14 cellular contexts compared by ENCODE assay signal in genomic region chr1:182611787-182612186, GRCh38. TPM values are rescaled to one million over a fixed set of nuclear protein-coding genes. Genes with fewer than 3 reads are reported as not detected.
DNase-seq lines count a peak whose midpoint lies in the region; ATAC-seq, FAIRE-seq and TF ChIP-seq lines count a peak whose summit lies in the region.
"Had no signal": no experiment of that assay in that cellular context is flagged by ENCODE, and none has a peak within 500 bp of the region (broad histone marks: within the 10 kb centered on the region; RNA-seq: fewer than 3 reads in every experiment).

No MANE protein-coding gene starts in this region.

- no peak for TF ChIP-seq CTCF in K562 (IDR thresholded peaks at IDR 0.05 in 2 of 3, conservative IDR thresholded peaks at IDR 0.05 in 1 of 3; ENCODE audit: insufficient read depth in 2 of 3, low read depth in 1 of 3, low read length in 3 of 3)

- H3K4me1 ChIP-seq in BLaER1 treated with 17β-estradiol and CSF1 and Interleukin-3, amounts not matched to agents 10 nM and 100 nM: peaks cover 76 to 90% (median 85%) of the 10 kb centered on the region in 10 experiments
- peaks cover 9 to 15% of the 10 kb centered on the region in 2 experiments; a peak in 4 of 5 replicates for H3K4me1 ChIP-seq in K562 (replicated peaks in 1 of 2; ENCODE audit: control insufficient read depth in 2 of 2, insufficient read depth in 2 of 2, low read length in 2 of 2)

- CTCF ChIA-PET in K562 (lab: Yijun Ruan, JAX; ENCODE audit: low intra/inter-chr PET ratio): no interaction called here

- no peaks in the 10 kb centered on the region for H3K79me2 ChIP-seq in K562 (ENCODE audit: control insufficient read depth, insufficient read depth, low read length)

- no peak overlapping the region for H3K9ac ChIP-seq in BLaER1 treated with 17β-estradiol and CSF1 and Interleukin-3, amounts not matched to agents 10 nM and 100 nM
- H3K9ac ChIP-seq in K562 (ENCODE audit: insufficient read depth in 1 of 2, low read depth in 2 of 2, low read length in 2 of 2): no peak overlapping the region

- no peak for TF ChIP-seq POLR2A in K562 (conservative IDR thresholded peaks at IDR 0.05)

- H2AFZ ChIP-seq in K562 (ENCODE audit: low read depth, low read length): no peak overlapping the region

- WGBS in K562 (ENCODE audit: insufficient coverage, low coverage, missing lambda C conversion rate): 7% methylated on average over 8 of the region's 8 CpGs

- no peak for TF ChIP-seq EP300 in K562 (IDR thresholded peaks at IDR 0.05; ENCODE audit: low read length)

- FAIRE-seq in K562 (lab: Jason Lieb, UNC): no peak
- FAIRE-seq: pancreas had no signal

- H3K36me3 ChIP-seq in BLaER1 treated with 17β-estradiol and CSF1 and Interleukin-3, amounts not matched to agents 10 nM and 100 nM: no peaks in the 10 kb centered on the region
- H3K36me3 ChIP-seq in K562 (ENCODE audit: control insufficient read depth, insufficient read depth, low read length): no peaks in the 10 kb centered on the region
- H3K36me3 ChIP-seq: pancreas, upper lobe of left lung had no signal

- TF ChIP-seq RAD21 in K562 (CRISPR knock-in tag; conservative IDR thresholded peaks at IDR 0.05 in 1 of 2, IDR thresholded peaks at IDR 0.05 in 1 of 2): no peak

- intact Hi-C loops in K562 (cut with micrococcal nuclease): no loop called here

- no TSS peak for BruUV-seq in K562 (replicated peaks; lab: Mats Ljungman, UMichigan)

- in situ Hi-C loops in K562 (cut with MboI): no loop called here

- H3K27me3 ChIP-seq in BLaER1 treated with 17β-estradiol and CSF1 and Interleukin-3, amounts not matched to agents 10 nM and 100 nM: no peaks in the 10 kb centered on the region
- peaks cover 48 to 73% of the 10 kb centered on the region in 2 experiments for H3K27me3 ChIP-seq in K562 (ENCODE audit: control insufficient read depth in 2 of 2, insufficient read depth in 2 of 2, low read length in 2 of 2)
- H3K27me3 ChIP-seq: body of pancreas, upper lobe of left lung had no signal

- peak; percentile 14; the same call in 2 of the 3 replicates for ATAC-seq in K562
- ATAC-seq: activated CD4-positive, alpha-beta T cell treated with anti-CD3 and anti-CD28 coated beads for 36 hours; body of pancreas had no signal

- H3K4me3 ChIP-seq in BLaER1 treated with 17β-estradiol and CSF1 and Interleukin-3, amounts not matched to agents 10 nM and 100 nM: no peak overlapping the region
- no peak overlapping the region for H3K4me3 ChIP-seq in K562
- H3K4me3 ChIP-seq: body of pancreas, pancreas, upper lobe of left lung had no signal

- no peaks in the 10 kb centered on the region for H3K9me1 ChIP-seq in K562 (ENCODE audit: control insufficient read depth, insufficient read depth, low read length)

- H3K4me2 ChIP-seq in BLaER1 treated with 17β-estradiol and CSF1 and Interleukin-3, amounts not matched to agents 10 nM and 100 nM: peak overlapping the region; percentile 85 to 98 (median 91)
- no peak overlapping the region for H3K4me2 ChIP-seq in K562 (ENCODE audit: insufficient read depth, low read length)

- DNase-seq in NCI-H1105 (lab: John Stamatoyannopoulos, UW): peak; percentile 90
- DNase-seq in NCI-H2227 treated with DMSO at 0.1 percent for 48 hours (lab: John Stamatoyannopoulos, UW): peak; percentile 68
- peak in 2 of 4 experiments; percentile 38 to 39 for DNase-seq in K562 (ENCODE audit: extremely low read depth in 1 of 4, low spot score in 3 of 4)
- no peak for DNase-seq in anterior cingulate cortex (lab: John Stamatoyannopoulos, UW)
- no peak for DNase-seq in kidney glomerular epithelial cell (lab: John Stamatoyannopoulos, UW)
- no peak for DNase-seq in stimulated activated CD4-positive, alpha-beta T cell treated with anti-CD3 and anti-CD28 coated beads, Interleukin-4, amount 100 ng/mL, for 4 hours
- no peak for DNase-seq in CD1c-positive myeloid dendritic cell (ENCODE audit: extremely low spot score)
- DNase-seq: activated CD4-positive, alpha-beta T cell treated with anti-CD3 and anti-CD28 coated beads for 36 hours; activated gamma-delta T cell; effector memory CD4-positive, alpha-beta T cell; pancreas had no signal

- H3K27ac ChIP-seq in BLaER1 treated with 17β-estradiol and CSF1 and Interleukin-3, amounts not matched to agents 10 nM and 100 nM: peak overlapping the region in 2 of 11 experiments; percentile 8 to 96; a peak in 2 of 22 replicates
- H3K27ac ChIP-seq in K562 (ENCODE audit: extremely low read depth, low read depth, low read length): no peak overlapping the region
- H3K27ac ChIP-seq: body of pancreas, pancreas, upper lobe of left lung had no signal

- H4K20me1 ChIP-seq in BLaER1 treated with 17β-estradiol and CSF1 and Interleukin-3, amounts not matched to agents 10 nM and 100 nM: no peaks in the 10 kb centered on the region
- no peaks in the 10 kb centered on the region; the same call in 1 of the 2 replicates for H4K20me1 ChIP-seq in K562 (replicated peaks; ENCODE audit: control insufficient read depth, insufficient read depth, low read length)

- no peaks in the 10 kb centered on the region for H3K9me3 ChIP-seq in BLaER1 treated with 17β-estradiol and CSF1 and Interleukin-3, amounts not matched to agents 10 nM and 100 nM (replicated peaks in 1 of 11)
- no peaks in the 10 kb centered on the region for H3K9me3 ChIP-seq in K562 (replicated peaks; ENCODE audit: control insufficient read depth, insufficient read depth, low read depth, low read length)
- H3K9me3 ChIP-seq: body of pancreas, pancreas, upper lobe of left lung had no signal

- POLR2A ChIA-PET in K562 (lab: Yijun Ruan, JAX): interaction anchor here (0.6 to 2.1 kb wide), 2 partner anchors 12 to 23 kb away, joined by 3 to 6 read pairs; partner anchors contain the start of gene RNASEL

TF ChIP-seq in K562, 482 proteins besides CTCF, POLR2A, EP300 and RAD21:
- TF ChIP-seq SMAD3 (CRISPR knock-in tag; conservative IDR thresholded peaks at IDR 0.05): no peak
- TF ChIP-seq ZSCAN32 (CRISPR knock-in tag; IDR thresholded peaks at IDR 0.05): no peak
- TF ChIP-seq JUND (IDR thresholded peaks at IDR 0.05; ENCODE audit: borderline replicate concordance, low read depth, low read length): no peak
- no peak for TF ChIP-seq JUND (tag; IDR thresholded peaks at IDR 0.05; ENCODE audit: borderline replicate concordance, low read depth, low read length)
- TF ChIP-seq NR1H2 (CRISPR knock-in tag; IDR thresholded peaks at IDR 0.05): no peak
- no peak for TF ChIP-seq ETV5 (CRISPR knock-in tag; IDR thresholded peaks at IDR 0.05; ENCODE audit: low read depth)
- TF ChIP-seq ARID3B (CRISPR knock-in tag; IDR thresholded peaks at IDR 0.05; ENCODE audit: borderline replicate concordance): no peak

RNA-seq across cellular contexts. Expression of gene RGS16, which starts 7.6 kb away (rescaled TPM):
- total RNA-seq in K562 (2011; cell fraction: chromatin; rRNA removed; ENCODE audit: low replicate concordance): 0.32 and 0.42 TPM in 2 replicates
- total RNA-seq in K562 (2011; cell fraction: nucleolus; rRNA removed): 0.13 and 0.17 TPM in 2 replicates
- total RNA-seq in K562 (2011; cell fraction: nucleoplasm; rRNA removed): not detected in 2 replicates
- total RNA-seq in K562 (2014; rRNA removed) (0.37 and 0.50 TPM in 2 replicates), K562 (2014; rRNA removed; fragmentation: Illumina TruSeq; extraction: Trizol) (0.26 and 0.36 TPM in 2 replicates), K562 (2015; rRNA removed; fragmentation: Illumina TruSeq; extraction: Trizol) (0.15 and 0.29 TPM in 2 replicates), K562 (2021) (0.38 and 0.55 TPM in 2 replicates)
- polyA plus RNA-seq in K562 (2011; rRNA removed) (0.09 and 0.20 TPM in 2 replicates), K562 (2014; fragmentation: Illumina TruSeq; extraction: Trizol) (0.52 and 0.62 TPM in 2 replicates), K562 (2014; fragmentation: Nextera tagmentation; extraction: Ambion mirVana) (under 1 TPM; 0.07 to 0.21 TPM), K562 (2014; rRNA removed) (0.53 and 0.66 TPM in 2 replicates)
- polyA plus RNA-seq in K562 (2011; cell fraction: cytosol; rRNA removed): 0.13 and 0.34 TPM in 2 replicates
- 0.06 and 0.31 TPM in 2 replicates for polyA plus RNA-seq in K562 (2011; cell fraction: nucleus; rRNA removed)
- 0.40 and 1.7 TPM in 2 replicates for polyA plus RNA-seq in K562 (2012)
- polyA minus RNA-seq in K562 (2011; rRNA and poly(A)+ RNA removed): 0.32 TPM in 1 of 2 replicates, not detected in the other
- not detected in 2 replicates for polyA minus RNA-seq in K562 (2011; cell fraction: cytosol; rRNA and poly(A)+ RNA removed)
- 0.11 and 0.40 TPM in 2 replicates for polyA minus RNA-seq in K562 (2011; cell fraction: nucleus; rRNA and poly(A)+ RNA removed)

RNA-seq across cellular contexts. Expression of gene RNASEL, which starts 22.7 kb away (rescaled TPM):
- total RNA-seq in K562 (2011; cell fraction: chromatin; rRNA removed; ENCODE audit: low replicate concordance): 7.7 and 12.7 TPM in 2 replicates
- total RNA-seq in K562 (2011; cell fraction: nucleolus; rRNA removed): 5.3 and 5.8 TPM in 2 replicates
- total RNA-seq in K562 (2011; cell fraction: nucleoplasm; rRNA removed): 10.9 and 15.1 TPM in 2 replicates
- total RNA-seq in K562 (2014; rRNA removed) (5.4 and 6.2 TPM in 2 replicates), K562 (2014; rRNA removed; fragmentation: Illumina TruSeq; extraction: Trizol) (8.6 and 8.7 TPM in 2 replicates), K562 (2015; rRNA removed; fragmentation: Illumina TruSeq; extraction: Trizol) (8.4 and 9.1 TPM in 2 replicates), K562 (2021) (5.4 and 5.7 TPM in 2 replicates)
- polyA plus RNA-seq in K562 (2011; rRNA removed) (4.2 and 8.6 TPM in 2 replicates), K562 (2014; fragmentation: Illumina TruSeq; extraction: Trizol) (6.2 and 7.2 TPM in 2 replicates), K562 (2014; fragmentation: Nextera tagmentation; extraction: Ambion mirVana) (10 to 100 TPM in 1 of 2 experiments, 1 to 10 TPM in 1; 4.3 to 11.1 TPM), K562 (2014; rRNA removed) (5.1 and 5.6 TPM in 2 replicates)
- polyA plus RNA-seq in K562 (2011; cell fraction: cytosol; rRNA removed): 2.0 and 2.2 TPM in 2 replicates
- 5.7 and 8.2 TPM in 2 replicates for polyA plus RNA-seq in K562 (2011; cell fraction: nucleus; rRNA removed)
- 6.4 and 9.3 TPM in 2 replicates for polyA plus RNA-seq in K562 (2012)
- 8.0 and 12.0 TPM in 2 replicates for polyA minus RNA-seq in K562 (2011; rRNA and poly(A)+ RNA removed)
- polyA minus RNA-seq in K562 (2011; cell fraction: cytosol; rRNA and poly(A)+ RNA removed): 1.3 and 3.3 TPM in 2 replicates
- polyA minus RNA-seq in K562 (2011; cell fraction: nucleus; rRNA and poly(A)+ RNA removed): 4.3 and 5.2 TPM in 2 replicates

Comparison
In these comparisons a context has a peak if more than half of its experiments do, and no peak if none do; other contexts are left out.
1. DNase-seq: peak in NCI-H1105 (single experiment) and NCI-H2227 treated with DMSO at 0.1 percent for 48 hours (single experiment); none in anterior cingulate cortex (0 of 58), kidney glomerular epithelial cell (single experiment), stimulated activated CD4-positive, alpha-beta T cell treated with anti-CD3 and anti-CD28 coated beads, Interleukin-4, amount 100 ng/mL, for 4 hours (0 of 2) and CD1c-positive myeloid dendritic cell (single experiment).